In genomic region chr13:75481176-75482069, GRCh38 we compare ENCODE assay signal across 1 cellular context.
TF ChIP-seq lines count a peak whose summit lies in the region.

No MANE protein-coding gene starts in this region.

TF ChIP-seq in HepG2, 621 proteins besides CTCF, POLR2A, EP300 and RAD21 (continued from another document):
- TF ChIP-seq STAT5B (CRISPR knock-in tag; IDR thresholded peaks at IDR 0.05) (no peak), ZMYM4 (CRISPR knock-in tag; IDR thresholded peaks at IDR 0.05) (no peak), ZNF432 (CRISPR knock-in tag; IDR thresholded peaks at IDR 0.05; ENCODE audit: borderline replicate concordance) (no peak), ARID4A (CRISPR knock-in tag; IDR thresholded peaks at IDR 0.05; ENCODE audit: borderline replicate concordance) (0 out of 2 replicates have a peak, but pooled peaks have one; percentile 70), ATRX (CRISPR knock-in tag; IDR thresholded peaks at IDR 0.05; ENCODE audit: borderline replicate concordance) (no peak), ZNF501 (CRISPR knock-in tag; IDR thresholded peaks at IDR 0.05) (no peak; the same call in 1 of the 2 replicates), FIP1L1 (IDR thresholded peaks at IDR 0.05; ENCODE audit: borderline replicate concordance, insufficient read depth, low read depth, low read length) (peak; percentile 14; the same call in 1 of the 2 replicates), ZNF382 (CRISPR knock-in tag; IDR thresholded peaks at IDR 0.05; ENCODE audit: borderline replicate concordance) (no peak), ATF5 (CRISPR knock-in tag; IDR thresholded peaks at IDR 0.05; ENCODE audit: low read depth) (0 out of 2 replicates have a peak, but pooled peaks have one; percentile 75), IKZF4 (CRISPR knock-in tag; IDR thresholded peaks at IDR 0.05; ENCODE audit: borderline replicate concordance, low read depth, not compliant biosample characterization) (no peak), ZC3H4 (CRISPR knock-in tag; IDR thresholded peaks at IDR 0.05; ENCODE audit: borderline replicate concordance) (no peak), ZNF574 (CRISPR knock-in tag; IDR thresholded peaks at IDR 0.05) (no peak), BHLHE40 (IDR thresholded peaks at IDR 0.05; ENCODE audit: low read length) (no peak), NRL (CRISPR knock-in tag; IDR thresholded peaks at IDR 0.05; ENCODE audit: borderline replicate concordance) (no peak), ZNF563 (CRISPR knock-in tag; IDR thresholded peaks at IDR 0.05) (no peak), ZNF598 (CRISPR knock-in tag; IDR thresholded peaks at IDR 0.05; ENCODE audit: borderline replicate concordance) (no peak)
TF ChIP-seq in HepG2: peak in this region for 58.
